1 cellular context compared by ENCODE assay signal in the genomic region with DNA sequence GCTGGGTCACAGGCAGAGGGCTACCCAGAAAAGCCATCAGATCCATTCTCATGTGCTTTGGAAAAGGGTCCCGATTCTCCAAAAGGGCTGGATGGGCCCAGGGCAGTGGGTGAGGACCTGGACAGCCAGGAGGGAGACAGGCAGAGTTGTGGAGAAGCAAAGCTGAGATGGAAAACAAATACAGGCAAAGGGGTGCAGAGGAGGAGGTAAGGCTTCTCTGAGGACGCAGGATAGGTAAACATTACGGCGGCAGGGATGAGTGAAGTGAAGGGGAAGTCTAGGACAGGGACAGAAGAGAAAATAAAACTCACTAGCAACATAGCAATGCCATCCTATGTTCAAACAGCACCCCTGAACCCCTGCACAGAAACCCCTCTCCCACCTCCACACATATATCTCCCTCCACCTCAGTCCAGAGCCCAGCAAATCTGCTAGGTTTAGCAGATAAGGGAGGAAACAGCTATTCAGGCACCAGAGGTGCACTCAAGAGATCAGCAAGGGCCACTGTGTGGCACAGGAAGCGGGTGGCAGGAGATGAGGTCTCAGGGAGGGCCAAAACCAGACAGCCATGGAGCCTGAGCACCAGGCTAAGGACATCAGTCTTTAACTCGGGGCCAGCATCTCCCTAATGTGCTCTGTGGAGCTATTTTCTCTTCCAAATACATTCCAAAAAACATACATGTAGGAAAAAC.
TF ChIP-seq lines count a peak whose summit lies in the region.

No MANE protein-coding gene starts in this region.

TF ChIP-seq in HepG2, 621 proteins besides CTCF, POLR2A, EP300 and RAD21 (continued from another document):
- TF ChIP-seq ZNF614 (CRISPR knock-in tag; IDR thresholded peaks at IDR 0.05; ENCODE audit: borderline replicate concordance), result no peak
- no peak for TF ChIP-seq RBAK (CRISPR knock-in tag; IDR thresholded peaks at IDR 0.05)
- TF ChIP-seq ZFAT (CRISPR knock-in tag; conservative IDR thresholded peaks at IDR 0.05), result no peak
- TF ChIP-seq AHR (CRISPR knock-in tag; IDR thresholded peaks at IDR 0.05), result no peak
- TF ChIP-seq PCBP1 (IDR thresholded peaks at IDR 0.05; ENCODE audit: borderline replicate concordance, low read depth, low read length), result no peak
- TF ChIP-seq ARNT2 (CRISPR knock-in tag; IDR thresholded peaks at IDR 0.05; ENCODE audit: low read depth), result no peak
- TF ChIP-seq, protein P1, sequence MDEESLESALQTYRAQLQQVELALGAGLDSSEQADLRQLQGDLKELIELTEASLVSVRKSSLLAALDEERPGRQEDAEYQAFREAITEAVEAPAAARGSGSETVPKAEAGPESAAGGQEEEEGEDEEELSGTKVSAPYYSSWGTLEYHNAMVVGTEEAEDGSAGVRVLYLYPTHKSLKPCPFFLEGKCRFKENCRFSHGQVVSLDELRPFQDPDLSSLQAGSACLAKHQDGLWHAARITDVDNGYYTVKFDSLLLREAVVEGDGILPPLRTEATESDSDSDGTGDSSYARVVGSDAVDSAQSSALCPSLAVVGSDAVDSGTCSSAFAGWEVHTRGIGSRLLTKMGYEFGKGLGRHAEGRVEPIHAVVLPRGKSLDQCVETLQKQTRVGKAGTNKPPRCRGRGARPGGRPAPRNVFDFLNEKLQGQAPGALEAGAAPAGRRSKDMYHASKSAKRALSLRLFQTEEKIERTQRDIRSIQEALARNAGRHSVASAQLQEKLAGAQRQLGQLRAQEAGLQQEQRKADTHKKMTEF (CRISPR knock-in tag; IDR thresholded peaks at IDR 0.05), result no peak
- peak; percentile 54 for TF ChIP-seq FOXA3 (CRISPR knock-in tag; IDR thresholded peaks at IDR 0.05)
- TF ChIP-seq, protein P2, sequence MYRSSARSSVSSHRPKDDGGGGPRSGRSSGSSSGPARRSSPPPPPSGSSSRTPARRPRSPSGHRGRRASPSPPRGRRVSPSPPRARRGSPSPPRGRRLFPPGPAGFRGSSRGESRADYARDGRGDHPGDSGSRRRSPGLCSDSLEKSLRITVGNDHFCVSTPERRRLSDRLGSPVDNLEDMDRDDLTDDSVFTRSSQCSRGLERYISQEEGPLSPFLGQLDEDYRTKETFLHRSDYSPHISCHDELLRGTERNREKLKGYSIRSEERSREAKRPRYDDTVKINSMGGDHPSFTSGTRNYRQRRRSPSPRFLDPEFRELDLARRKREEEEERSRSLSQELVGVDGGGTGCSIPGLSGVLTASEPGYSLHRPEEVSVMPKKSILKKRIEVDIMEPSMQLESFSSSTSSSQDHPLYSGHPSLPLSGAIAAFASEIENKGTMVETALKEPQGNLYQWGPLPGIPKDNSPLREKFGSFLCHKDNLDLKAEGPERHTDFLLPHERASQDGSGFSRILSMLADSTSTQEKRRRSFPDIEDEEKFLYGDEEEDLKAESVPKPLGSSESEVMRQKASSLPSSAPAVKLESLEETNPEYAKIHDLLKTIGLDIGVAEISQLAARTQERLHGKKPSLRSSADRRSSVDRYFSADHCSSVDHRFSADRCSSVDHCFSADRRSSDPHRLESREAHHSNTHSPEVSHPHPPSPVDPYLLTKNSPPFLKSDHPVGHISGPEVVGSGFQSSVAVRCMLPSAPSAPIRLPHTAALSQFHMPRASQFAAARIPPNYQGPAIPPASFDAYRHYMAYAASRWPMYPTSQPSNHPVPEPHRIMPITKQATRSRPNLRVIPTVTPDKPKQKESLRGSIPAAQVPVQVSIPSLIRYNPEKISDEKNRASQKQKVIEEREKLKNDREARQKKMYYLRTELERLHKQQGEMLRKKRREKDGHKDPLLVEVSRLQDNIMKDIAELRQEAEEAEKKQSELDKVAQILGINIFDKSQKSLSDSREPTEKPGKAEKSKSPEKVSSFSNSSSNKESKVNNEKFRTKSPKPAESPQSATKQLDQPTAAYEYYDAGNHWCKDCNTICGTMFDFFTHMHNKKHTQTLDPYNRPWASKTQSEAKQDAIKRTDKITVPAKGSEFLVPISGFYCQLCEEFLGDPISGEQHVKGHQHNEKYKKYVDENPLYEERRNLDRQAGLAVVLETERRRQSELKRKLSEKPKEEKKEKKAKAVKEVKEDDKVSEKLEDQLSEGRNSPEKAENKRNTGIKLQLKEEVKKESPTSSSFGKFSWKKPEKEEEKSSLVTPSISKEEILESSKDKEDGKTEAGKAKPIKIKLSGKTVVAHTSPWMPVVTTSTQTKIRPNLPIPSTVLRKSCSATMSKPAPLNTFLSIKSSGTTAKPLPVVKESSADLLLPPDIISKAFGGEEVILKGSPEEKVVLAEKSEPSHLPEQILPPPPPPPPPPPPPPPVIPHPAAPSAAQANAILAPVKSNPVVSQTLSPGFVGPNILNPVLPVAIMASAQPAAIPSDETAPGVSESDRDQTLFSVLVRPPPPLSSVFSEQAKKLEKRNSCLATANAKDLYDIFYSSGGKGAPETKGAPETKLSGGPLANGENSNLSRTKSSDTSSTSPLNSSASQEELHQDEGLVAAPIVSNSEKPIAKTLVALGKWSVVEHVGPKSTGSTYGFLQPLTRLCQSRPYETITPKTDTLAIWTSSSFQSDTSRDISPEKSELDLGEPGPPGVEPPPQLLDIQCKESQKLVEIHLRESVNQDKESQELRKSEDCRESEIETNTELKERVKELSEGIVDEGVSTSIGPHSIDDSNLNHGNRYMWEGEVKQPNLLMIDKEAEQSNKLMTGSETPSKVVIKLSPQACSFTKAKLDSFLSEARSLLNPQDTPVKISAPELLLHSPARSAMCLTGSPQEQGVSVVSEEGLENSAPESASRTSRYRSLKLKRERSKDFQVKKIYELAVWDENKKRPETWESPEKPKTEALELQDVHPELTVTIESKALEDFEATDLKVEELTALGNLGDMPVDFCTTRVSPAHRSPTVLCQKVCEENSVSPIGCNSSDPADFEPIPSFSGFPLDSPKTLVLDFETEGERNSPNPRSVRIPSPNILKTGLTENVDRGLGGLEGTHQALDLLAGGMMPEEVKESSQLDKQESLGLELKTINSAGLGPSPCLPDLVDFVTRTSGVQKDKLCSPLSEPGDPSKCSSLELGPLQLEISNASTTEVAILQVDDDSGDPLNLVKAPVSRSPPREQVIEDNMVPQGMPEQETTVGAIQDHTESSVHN (CRISPR knock-in tag; IDR thresholded peaks at IDR 0.05), result no peak
- TF ChIP-seq NFYC (CRISPR knock-in tag; IDR thresholded peaks at IDR 0.05), result no peak
- TF ChIP-seq SAP130 (CRISPR knock-in tag; IDR thresholded peaks at IDR 0.05; ENCODE audit: low read depth), result 0 out of 2 replicates have a peak, but pooled peaks have one; percentile 18
- TF ChIP-seq, protein P3, sequence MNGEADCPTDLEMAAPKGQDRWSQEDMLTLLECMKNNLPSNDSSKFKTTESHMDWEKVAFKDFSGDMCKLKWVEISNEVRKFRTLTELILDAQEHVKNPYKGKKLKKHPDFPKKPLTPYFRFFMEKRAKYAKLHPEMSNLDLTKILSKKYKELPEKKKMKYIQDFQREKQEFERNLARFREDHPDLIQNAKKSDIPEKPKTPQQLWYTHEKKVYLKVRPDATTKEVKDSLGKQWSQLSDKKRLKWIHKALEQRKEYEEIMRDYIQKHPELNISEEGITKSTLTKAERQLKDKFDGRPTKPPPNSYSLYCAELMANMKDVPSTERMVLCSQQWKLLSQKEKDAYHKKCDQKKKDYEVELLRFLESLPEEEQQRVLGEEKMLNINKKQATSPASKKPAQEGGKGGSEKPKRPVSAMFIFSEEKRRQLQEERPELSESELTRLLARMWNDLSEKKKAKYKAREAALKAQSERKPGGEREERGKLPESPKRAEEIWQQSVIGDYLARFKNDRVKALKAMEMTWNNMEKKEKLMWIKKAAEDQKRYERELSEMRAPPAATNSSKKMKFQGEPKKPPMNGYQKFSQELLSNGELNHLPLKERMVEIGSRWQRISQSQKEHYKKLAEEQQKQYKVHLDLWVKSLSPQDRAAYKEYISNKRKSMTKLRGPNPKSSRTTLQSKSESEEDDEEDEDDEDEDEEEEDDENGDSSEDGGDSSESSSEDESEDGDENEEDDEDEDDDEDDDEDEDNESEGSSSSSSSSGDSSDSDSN (CRISPR knock-in tag; IDR thresholded peaks at IDR 0.05), result no peak
- TF ChIP-seq, protein P4, sequence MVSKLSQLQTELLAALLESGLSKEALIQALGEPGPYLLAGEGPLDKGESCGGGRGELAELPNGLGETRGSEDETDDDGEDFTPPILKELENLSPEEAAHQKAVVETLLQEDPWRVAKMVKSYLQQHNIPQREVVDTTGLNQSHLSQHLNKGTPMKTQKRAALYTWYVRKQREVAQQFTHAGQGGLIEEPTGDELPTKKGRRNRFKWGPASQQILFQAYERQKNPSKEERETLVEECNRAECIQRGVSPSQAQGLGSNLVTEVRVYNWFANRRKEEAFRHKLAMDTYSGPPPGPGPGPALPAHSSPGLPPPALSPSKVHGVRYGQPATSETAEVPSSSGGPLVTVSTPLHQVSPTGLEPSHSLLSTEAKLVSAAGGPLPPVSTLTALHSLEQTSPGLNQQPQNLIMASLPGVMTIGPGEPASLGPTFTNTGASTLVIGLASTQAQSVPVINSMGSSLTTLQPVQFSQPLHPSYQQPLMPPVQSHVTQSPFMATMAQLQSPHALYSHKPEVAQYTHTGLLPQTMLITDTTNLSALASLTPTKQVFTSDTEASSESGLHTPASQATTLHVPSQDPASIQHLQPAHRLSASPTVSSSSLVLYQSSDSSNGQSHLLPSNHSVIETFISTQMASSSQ (IDR thresholded peaks at IDR 0.05; ENCODE audit: low read depth), result no peak
- TF ChIP-seq, protein P4 (CRISPR knock-in tag; IDR thresholded peaks at IDR 0.05; ENCODE audit: borderline replicate concordance), result no peak
- TF ChIP-seq RARG (CRISPR knock-in tag; IDR thresholded peaks at IDR 0.05; ENCODE audit: low read depth), result no peak
- no peak for TF ChIP-seq ZNF841 (CRISPR knock-in tag; IDR thresholded peaks at IDR 0.05; ENCODE audit: borderline replicate concordance)
- no peak for TF ChIP-seq ZNF543 (CRISPR knock-in tag; IDR thresholded peaks at IDR 0.05)
- TF ChIP-seq, protein P5, sequence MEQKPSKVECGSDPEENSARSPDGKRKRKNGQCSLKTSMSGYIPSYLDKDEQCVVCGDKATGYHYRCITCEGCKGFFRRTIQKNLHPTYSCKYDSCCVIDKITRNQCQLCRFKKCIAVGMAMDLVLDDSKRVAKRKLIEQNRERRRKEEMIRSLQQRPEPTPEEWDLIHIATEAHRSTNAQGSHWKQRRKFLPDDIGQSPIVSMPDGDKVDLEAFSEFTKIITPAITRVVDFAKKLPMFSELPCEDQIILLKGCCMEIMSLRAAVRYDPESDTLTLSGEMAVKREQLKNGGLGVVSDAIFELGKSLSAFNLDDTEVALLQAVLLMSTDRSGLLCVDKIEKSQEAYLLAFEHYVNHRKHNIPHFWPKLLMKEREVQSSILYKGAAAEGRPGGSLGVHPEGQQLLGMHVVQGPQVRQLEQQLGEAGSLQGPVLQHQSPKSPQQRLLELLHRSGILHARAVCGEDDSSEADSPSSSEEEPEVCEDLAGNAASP (CRISPR knock-in tag; IDR thresholded peaks at IDR 0.05; ENCODE audit: borderline replicate concordance), result no peak
- no peak for TF ChIP-seq ARID2 (CRISPR knock-in tag; IDR thresholded peaks at IDR 0.05; ENCODE audit: borderline replicate concordance)
- 0 out of 2 replicates have a peak, but pooled peaks have one; percentile 23 for TF ChIP-seq GATAD2A (CRISPR knock-in tag; IDR thresholded peaks at IDR 0.05)
- TF ChIP-seq, protein P6, sequence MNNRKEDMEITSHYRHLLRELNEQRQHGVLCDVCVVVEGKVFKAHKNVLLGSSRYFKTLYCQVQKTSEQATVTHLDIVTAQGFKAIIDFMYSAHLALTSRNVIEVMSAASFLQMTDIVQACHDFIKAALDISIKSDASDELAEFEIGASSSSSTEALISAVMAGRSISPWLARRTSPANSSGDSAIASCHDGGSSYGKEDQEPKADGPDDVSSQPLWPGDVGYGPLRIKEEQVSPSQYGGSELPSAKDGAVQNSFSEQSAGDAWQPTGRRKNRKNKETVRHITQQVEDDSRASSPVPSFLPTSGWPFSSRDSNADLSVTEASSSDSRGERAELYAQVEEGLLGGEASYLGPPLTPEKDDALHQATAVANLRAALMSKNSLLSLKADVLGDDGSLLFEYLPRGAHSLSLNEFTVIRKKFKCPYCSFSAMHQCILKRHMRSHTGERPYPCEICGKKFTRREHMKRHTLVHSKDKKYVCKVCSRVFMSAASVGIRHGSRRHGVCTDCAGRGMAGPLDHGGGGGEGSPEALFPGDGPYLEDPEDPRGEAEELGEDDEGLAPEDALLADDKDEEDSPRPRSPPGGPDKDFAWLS (CRISPR knock-in tag; IDR thresholded peaks at IDR 0.05; ENCODE audit: borderline replicate concordance), result no peak
- peak; percentile 56; the same call in 1 of the 2 replicates for TF ChIP-seq ZNF768 (CRISPR knock-in tag; IDR thresholded peaks at IDR 0.05)
- TF ChIP-seq REL (CRISPR knock-in tag; conservative IDR thresholded peaks at IDR 0.05), result no peak
- TF ChIP-seq ATF1 (CRISPR knock-in tag; IDR thresholded peaks at IDR 0.05), result no peak
- TF ChIP-seq, protein P7, sequence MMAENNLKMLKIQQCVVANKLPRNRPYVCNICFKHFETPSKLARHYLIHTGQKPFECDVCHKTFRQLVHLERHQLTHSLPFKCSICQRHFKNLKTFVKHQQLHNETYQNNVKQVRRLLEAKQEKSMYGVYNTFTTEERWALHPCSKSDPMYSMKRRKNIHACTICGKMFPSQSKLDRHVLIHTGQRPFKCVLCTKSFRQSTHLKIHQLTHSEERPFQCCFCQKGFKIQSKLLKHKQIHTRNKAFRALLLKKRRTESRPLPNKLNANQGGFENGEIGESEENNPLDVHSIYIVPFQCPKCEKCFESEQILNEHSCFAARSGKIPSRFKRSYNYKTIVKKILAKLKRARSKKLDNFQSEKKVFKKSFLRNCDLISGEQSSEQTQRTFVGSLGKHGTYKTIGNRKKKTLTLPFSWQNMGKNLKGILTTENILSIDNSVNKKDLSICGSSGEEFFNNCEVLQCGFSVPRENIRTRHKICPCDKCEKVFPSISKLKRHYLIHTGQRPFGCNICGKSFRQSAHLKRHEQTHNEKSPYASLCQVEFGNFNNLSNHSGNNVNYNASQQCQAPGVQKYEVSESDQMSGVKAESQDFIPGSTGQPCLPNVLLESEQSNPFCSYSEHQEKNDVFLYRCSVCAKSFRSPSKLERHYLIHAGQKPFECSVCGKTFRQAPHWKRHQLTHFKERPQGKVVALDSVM (CRISPR knock-in tag; IDR thresholded peaks at IDR 0.05), result no peak
- no peak for TF ChIP-seq KLF9 (CRISPR knock-in tag; IDR thresholded peaks at IDR 0.05; ENCODE audit: low read depth)
- no peak for TF ChIP-seq SMYD3 (CRISPR knock-in tag; IDR thresholded peaks at IDR 0.05)
- TF ChIP-seq FIP1L1 (IDR thresholded peaks at IDR 0.05; ENCODE audit: borderline replicate concordance, insufficient read depth, low read depth, low read length), result no peak
